In the genomic region with DNA sequence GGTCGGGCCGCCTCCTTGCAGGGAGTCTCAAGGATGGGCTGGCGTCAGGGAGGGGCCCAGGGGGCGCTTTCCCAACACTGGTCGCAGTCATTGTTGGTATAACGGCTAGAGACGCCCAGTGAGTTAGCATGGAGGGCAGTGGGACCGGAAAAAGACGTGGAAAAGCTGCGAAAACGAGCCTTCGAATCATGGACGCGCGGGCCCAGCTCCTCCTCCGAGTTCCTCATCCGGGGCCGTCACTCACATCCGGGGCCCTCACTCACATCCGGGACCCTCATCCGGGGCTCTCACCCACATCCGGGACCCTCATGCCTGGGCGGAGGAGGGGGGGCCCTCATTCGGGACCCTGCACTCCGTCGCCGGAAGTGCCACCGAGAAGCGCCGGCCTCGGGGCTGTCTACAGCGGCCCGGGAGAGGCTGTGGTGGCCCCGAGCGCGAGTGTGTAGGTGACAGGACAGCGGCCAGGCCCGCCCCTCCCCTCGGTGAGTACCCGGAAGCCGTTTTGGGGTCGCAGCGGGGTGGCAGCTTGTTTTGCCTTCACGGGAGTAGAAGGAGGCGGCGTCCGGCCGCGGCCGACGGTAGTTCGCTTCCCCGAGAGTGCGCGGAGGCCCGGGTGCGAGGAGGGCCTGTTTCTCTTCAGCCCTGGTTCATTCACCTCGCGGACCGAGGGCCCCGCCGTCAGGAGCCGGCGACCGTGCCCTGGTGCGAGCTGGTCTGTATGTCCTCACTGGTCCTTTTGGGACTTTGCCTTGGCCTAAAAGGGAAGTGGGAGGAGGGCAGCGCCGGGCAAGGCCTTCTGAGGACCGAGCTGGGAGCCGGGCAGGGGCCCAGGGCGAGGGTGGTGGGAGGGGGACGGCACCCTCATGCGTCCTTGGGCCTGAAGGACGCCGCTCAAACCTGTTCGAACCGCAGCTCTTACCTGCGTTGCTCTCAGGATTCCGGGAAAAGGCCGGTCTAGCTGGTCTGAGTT, we compare ENCODE assay signal across 1 cellular context.
A peak's percentile ranks its signal among the peaks of the same experiment; 100 is the strongest.
TF ChIP-seq lines count a peak whose summit lies in the region.

A gene with protein sequence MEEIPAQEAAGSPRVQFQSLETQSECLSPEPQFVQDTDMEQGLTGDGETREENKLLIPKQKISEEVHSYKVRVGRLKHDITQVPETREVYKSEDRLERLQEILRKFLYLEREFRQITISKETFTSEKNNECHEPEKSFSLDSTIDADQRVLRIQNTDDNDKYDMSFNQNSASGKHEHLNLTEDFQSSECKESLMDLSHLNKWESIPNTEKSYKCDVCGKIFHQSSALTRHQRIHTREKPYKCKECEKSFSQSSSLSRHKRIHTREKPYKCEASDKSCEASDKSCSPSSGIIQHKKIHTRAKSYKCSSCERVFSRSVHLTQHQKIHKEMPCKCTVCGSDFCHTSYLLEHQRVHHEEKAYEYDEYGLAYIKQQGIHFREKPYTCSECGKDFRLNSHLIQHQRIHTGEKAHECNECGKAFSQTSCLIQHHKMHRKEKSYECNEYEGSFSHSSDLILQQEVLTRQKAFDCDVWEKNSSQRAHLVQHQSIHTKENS (plus strand): TSS at position 337 of the 970 bp plus-strand sequence. CDS start 1,918 bp downstream, outside the sequence.

TF ChIP-seq in K562, 482 proteins besides CTCF, POLR2A, EP300 and RAD21 (continued from another document and continues in another):
- TF ChIP-seq U2AF2 (optimal IDR thresholded peaks at IDR 0.05; ENCODE audit: low read depth, low read length) = no peak
- TF ChIP-seq STAT5A (IDR thresholded peaks at IDR 0.05; ENCODE audit: borderline replicate concordance, low read length) = no peak
- TF ChIP-seq PYGO2 (tag; IDR thresholded peaks at IDR 0.05) = no peak
- TF ChIP-seq, protein P1, sequence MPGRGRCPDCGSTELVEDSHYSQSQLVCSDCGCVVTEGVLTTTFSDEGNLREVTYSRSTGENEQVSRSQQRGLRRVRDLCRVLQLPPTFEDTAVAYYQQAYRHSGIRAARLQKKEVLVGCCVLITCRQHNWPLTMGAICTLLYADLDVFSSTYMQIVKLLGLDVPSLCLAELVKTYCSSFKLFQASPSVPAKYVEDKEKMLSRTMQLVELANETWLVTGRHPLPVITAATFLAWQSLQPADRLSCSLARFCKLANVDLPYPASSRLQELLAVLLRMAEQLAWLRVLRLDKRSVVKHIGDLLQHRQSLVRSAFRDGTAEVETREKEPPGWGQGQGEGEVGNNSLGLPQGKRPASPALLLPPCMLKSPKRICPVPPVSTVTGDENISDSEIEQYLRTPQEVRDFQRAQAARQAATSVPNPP (IDR thresholded peaks at IDR 0.05; ENCODE audit: borderline replicate concordance, insufficient read depth, insufficient read length) = no peak
- TF ChIP-seq CBX2 (IDR thresholded peaks at IDR 0.05; ENCODE audit: insufficient read depth, low read length, poor library complexity, severe bottlenecking) = no peak
- TF ChIP-seq NFIX (CRISPR knock-in tag; IDR thresholded peaks at IDR 0.05; ENCODE audit: low read depth) = no peak
- TF ChIP-seq SMC3 (conservative IDR thresholded peaks at IDR 0.05; ENCODE audit: insufficient read depth, low read depth, low read length) = peak; percentile 24; the same call in 1 of the 2 replicates
- TF ChIP-seq, protein P2, sequence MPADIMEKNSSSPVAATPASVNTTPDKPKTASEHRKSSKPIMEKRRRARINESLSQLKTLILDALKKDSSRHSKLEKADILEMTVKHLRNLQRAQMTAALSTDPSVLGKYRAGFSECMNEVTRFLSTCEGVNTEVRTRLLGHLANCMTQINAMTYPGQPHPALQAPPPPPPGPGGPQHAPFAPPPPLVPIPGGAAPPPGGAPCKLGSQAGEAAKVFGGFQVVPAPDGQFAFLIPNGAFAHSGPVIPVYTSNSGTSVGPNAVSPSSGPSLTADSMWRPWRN (IDR thresholded peaks at IDR 0.05; ENCODE audit: low read depth) = no peak
- 0 out of 2 replicates have a peak, but pooled peaks have one; percentile 24 for TF ChIP-seq MEF2D (tag; conservative IDR thresholded peaks at IDR 0.05; ENCODE audit: low read depth)
- peak; percentile 85 for TF ChIP-seq ELF2 (CRISPR knock-in tag; IDR thresholded peaks at IDR 0.05)
- 0 out of 2 replicates have a peak, but pooled peaks have one; percentile 5 for TF ChIP-seq EHMT2 (IDR thresholded peaks at IDR 0.05)
- TF ChIP-seq SRSF7 (optimal IDR thresholded peaks at IDR 0.05; ENCODE audit: low read depth, low read length) = no peak
- peak; percentile 82; the same call in 1 of the 2 replicates for TF ChIP-seq MTA3 (IDR thresholded peaks at IDR 0.05; ENCODE audit: borderline replicate concordance)
- TF ChIP-seq ZNF507 (tag; conservative IDR thresholded peaks at IDR 0.05) = no peak
- no peak for TF ChIP-seq FUS (optimal IDR thresholded peaks at IDR 0.05; ENCODE audit: low read depth, low read length)
- no peak for TF ChIP-seq KHSRP (IDR thresholded peaks at IDR 0.05)
- TF ChIP-seq TCF7L2 (IDR thresholded peaks at IDR 0.05; ENCODE audit: low read depth, low read length) = no peak
- TF ChIP-seq, protein P3, sequence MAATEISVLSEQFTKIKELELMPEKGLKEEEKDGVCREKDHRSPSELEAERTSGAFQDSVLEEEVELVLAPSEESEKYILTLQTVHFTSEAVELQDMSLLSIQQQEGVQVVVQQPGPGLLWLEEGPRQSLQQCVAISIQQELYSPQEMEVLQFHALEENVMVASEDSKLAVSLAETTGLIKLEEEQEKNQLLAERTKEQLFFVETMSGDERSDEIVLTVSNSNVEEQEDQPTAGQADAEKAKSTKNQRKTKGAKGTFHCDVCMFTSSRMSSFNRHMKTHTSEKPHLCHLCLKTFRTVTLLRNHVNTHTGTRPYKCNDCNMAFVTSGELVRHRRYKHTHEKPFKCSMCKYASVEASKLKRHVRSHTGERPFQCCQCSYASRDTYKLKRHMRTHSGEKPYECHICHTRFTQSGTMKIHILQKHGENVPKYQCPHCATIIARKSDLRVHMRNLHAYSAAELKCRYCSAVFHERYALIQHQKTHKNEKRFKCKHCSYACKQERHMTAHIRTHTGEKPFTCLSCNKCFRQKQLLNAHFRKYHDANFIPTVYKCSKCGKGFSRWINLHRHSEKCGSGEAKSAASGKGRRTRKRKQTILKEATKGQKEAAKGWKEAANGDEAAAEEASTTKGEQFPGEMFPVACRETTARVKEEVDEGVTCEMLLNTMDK (IDR thresholded peaks at IDR 0.05; ENCODE audit: borderline replicate concordance, insufficient read depth, low read depth, low read length, poor library complexity, severe bottlenecking) = peak; percentile 2
- TF ChIP-seq, protein P4, sequence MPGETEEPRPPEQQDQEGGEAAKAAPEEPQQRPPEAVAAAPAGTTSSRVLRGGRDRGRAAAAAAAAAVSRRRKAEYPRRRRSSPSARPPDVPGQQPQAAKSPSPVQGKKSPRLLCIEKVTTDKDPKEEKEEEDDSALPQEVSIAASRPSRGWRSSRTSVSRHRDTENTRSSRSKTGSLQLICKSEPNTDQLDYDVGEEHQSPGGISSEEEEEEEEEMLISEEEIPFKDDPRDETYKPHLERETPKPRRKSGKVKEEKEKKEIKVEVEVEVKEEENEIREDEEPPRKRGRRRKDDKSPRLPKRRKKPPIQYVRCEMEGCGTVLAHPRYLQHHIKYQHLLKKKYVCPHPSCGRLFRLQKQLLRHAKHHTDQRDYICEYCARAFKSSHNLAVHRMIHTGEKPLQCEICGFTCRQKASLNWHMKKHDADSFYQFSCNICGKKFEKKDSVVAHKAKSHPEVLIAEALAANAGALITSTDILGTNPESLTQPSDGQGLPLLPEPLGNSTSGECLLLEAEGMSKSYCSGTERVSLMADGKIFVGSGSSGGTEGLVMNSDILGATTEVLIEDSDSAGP (CRISPR knock-in tag; IDR thresholded peaks at IDR 0.05) = no peak
- TF ChIP-seq RUNX1 (IDR thresholded peaks at IDR 0.05; ENCODE audit: low read depth) = 0 out of 2 replicates have a peak, but pooled peaks have one; percentile 7
- TF ChIP-seq PTTG1 (tag; IDR thresholded peaks at IDR 0.05; ENCODE audit: low read depth) = no peak
- TF ChIP-seq ZNF707 (CRISPR knock-in tag; conservative IDR thresholded peaks at IDR 0.05) = no peak
- TF ChIP-seq MYNN (IDR thresholded peaks at IDR 0.05) = 0 out of 2 replicates have a peak, but pooled peaks have one; percentile 20
- no peak for TF ChIP-seq MYNN (CRISPR knock-in tag; IDR thresholded peaks at IDR 0.05)
- TF ChIP-seq PPARD (CRISPR knock-in tag; IDR thresholded peaks at IDR 0.05) = no peak
- peak; percentile 79 for TF ChIP-seq BRD9 (IDR thresholded peaks at IDR 0.05; ENCODE audit: low read depth, partially characterized antibody)
- TF ChIP-seq MTA2 (IDR thresholded peaks at IDR 0.05; ENCODE audit: low read depth) = no peak; the same call in 1 of the 2 replicates
- TF ChIP-seq HMG20A (CRISPR knock-in tag; conservative IDR thresholded peaks at IDR 0.05) = no peak
- peak; percentile 33 for TF ChIP-seq NEUROD1 (IDR thresholded peaks at IDR 0.05; ENCODE audit: borderline replicate concordance, low read depth, low read length, partially characterized antibody)
- TF ChIP-seq TEAD4 (IDR thresholded peaks at IDR 0.05; ENCODE audit: low read length) = peak; percentile 39; the same call in 1 of the 2 replicates
- peak; percentile 76; the same call in 1 of the 2 replicates for TF ChIP-seq TEAD4 (CRISPR knock-in tag; IDR thresholded peaks at IDR 0.05; ENCODE audit: borderline replicate concordance)
- peak; percentile 83; the same call in 1 of the 2 replicates for TF ChIP-seq NR1H2 (CRISPR knock-in tag; IDR thresholded peaks at IDR 0.05)
- no peak for TF ChIP-seq ZSCAN32 (CRISPR knock-in tag; IDR thresholded peaks at IDR 0.05)
- TF ChIP-seq ZKSCAN8 (CRISPR knock-in tag; IDR thresholded peaks at IDR 0.05) = no peak
- peak; percentile 91 for TF ChIP-seq NR2C1 (IDR thresholded peaks at IDR 0.05)
- peak; percentile 49 for TF ChIP-seq NR2C1 (tag; IDR thresholded peaks at IDR 0.05)
- TF ChIP-seq TRIM28 (IDR thresholded peaks at IDR 0.05) = 0 out of 2 replicates have a peak, but pooled peaks have one; percentile 21
- no peak for TF ChIP-seq SMARCA5 (IDR thresholded peaks at IDR 0.05)
- peak; percentile 99 for TF ChIP-seq POLR2G (IDR thresholded peaks at IDR 0.05; ENCODE audit: low read depth, low read length)
- TF ChIP-seq, protein P5, sequence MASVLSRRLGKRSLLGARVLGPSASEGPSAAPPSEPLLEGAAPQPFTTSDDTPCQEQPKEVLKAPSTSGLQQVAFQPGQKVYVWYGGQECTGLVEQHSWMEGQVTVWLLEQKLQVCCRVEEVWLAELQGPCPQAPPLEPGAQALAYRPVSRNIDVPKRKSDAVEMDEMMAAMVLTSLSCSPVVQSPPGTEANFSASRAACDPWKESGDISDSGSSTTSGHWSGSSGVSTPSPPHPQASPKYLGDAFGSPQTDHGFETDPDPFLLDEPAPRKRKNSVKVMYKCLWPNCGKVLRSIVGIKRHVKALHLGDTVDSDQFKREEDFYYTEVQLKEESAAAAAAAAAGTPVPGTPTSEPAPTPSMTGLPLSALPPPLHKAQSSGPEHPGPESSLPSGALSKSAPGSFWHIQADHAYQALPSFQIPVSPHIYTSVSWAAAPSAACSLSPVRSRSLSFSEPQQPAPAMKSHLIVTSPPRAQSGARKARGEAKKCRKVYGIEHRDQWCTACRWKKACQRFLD (CRISPR knock-in tag; IDR thresholded peaks at IDR 0.05) = no peak
- no peak for TF ChIP-seq PRPF4 (IDR thresholded peaks at IDR 0.05; ENCODE audit: insufficient read depth, low read depth, low read length, poor library complexity, severe bottlenecking)
- TF ChIP-seq KLF10 (CRISPR knock-in tag; IDR thresholded peaks at IDR 0.05) = no peak
- peak; percentile 68 for TF ChIP-seq C11orf30 (IDR thresholded peaks at IDR 0.05; ENCODE audit: low read depth)
- no peak for TF ChIP-seq RBM39 (optimal IDR thresholded peaks at IDR 0.05; ENCODE audit: low read depth, low read length)
- TF ChIP-seq, protein P6, sequence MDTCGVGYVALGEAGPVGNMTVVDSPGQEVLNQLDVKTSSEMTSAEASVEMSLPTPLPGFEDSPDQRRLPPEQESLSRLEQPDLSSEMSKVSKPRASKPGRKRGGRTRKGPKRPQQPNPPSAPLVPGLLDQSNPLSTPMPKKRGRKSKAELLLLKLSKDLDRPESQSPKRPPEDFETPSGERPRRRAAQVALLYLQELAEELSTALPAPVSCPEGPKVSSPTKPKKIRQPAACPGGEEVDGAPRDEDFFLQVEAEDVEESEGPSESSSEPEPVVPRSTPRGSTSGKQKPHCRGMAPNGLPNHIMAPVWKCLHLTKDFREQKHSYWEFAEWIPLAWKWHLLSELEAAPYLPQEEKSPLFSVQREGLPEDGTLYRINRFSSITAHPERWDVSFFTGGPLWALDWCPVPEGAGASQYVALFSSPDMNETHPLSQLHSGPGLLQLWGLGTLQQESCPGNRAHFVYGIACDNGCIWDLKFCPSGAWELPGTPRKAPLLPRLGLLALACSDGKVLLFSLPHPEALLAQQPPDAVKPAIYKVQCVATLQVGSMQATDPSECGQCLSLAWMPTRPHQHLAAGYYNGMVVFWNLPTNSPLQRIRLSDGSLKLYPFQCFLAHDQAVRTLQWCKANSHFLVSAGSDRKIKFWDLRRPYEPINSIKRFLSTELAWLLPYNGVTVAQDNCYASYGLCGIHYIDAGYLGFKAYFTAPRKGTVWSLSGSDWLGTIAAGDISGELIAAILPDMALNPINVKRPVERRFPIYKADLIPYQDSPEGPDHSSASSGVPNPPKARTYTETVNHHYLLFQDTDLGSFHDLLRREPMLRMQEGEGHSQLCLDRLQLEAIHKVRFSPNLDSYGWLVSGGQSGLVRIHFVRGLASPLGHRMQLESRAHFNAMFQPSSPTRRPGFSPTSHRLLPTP (IDR thresholded peaks at IDR 0.05; ENCODE audit: borderline replicate concordance, extremely low read depth, insufficient read length) = no peak
- TF ChIP-seq FOXK2 (conservative IDR thresholded peaks at IDR 0.05 in 1 of 2, IDR thresholded peaks at IDR 0.05 in 1 of 2; ENCODE audit: low read depth in 2 of 2) = no peak; a peak in 2 of 4 replicates
- TF ChIP-seq HCFC1 (IDR thresholded peaks at IDR 0.05; ENCODE audit: low read depth, low read length) = peak; percentile 59
- TF ChIP-seq ERF (CRISPR knock-in tag; IDR thresholded peaks at IDR 0.05) = no peak
- no peak for TF ChIP-seq ZNF140 (CRISPR knock-in tag; IDR thresholded peaks at IDR 0.05)
- no peak for TF ChIP-seq CBFA2T3 (IDR thresholded peaks at IDR 0.05)
- TF ChIP-seq POLR2AphosphoS5 (IDR thresholded peaks at IDR 0.05; ENCODE audit: control insufficient read depth, insufficient read depth, low read depth, low read length) = peak; percentile 90
- TF ChIP-seq ZZZ3 (IDR thresholded peaks at IDR 0.05) = peak; percentile 99
